Comparison of ENCODE assay signal across 21 cellular contexts in genomic region chr7:92643821-92644220, GRCh38. TPM values are rescaled to one million over a fixed set of nuclear protein-coding genes. Genes with fewer than 3 reads are reported as not detected.
DNase-seq lines count a peak whose midpoint lies in the region; ATAC-seq, FAIRE-seq and TF ChIP-seq lines count a peak whose summit lies in the region.
"Had no signal": no experiment of that assay in that cellular context is flagged by ENCODE, and none has a peak within 500 bp of the region (broad histone marks: within the 10 kb centered on the region; RNA-seq: fewer than 3 reads in every experiment).

No MANE protein-coding gene starts in this region.

- FAIRE-seq in urothelium cell line (lab: Jason Lieb, UNC), result no peak
- FAIRE-seq: HepG2 had no signal

- H3K27ac ChIP-seq in BLaER1, result peak overlapping the region; percentile 80
- peak overlapping the region; percentile 99 for H3K27ac ChIP-seq in DND-41 (ENCODE audit: low read length)
- peak overlapping the region; percentile 80 for H3K27ac ChIP-seq in hepatocyte
- H3K27ac ChIP-seq: right lobe of liver, thoracic aorta had no signal

- no peaks in the 10 kb centered on the region for H3K9me3 Mint-ChIP-seq in activated T-helper 2 cell treated with anti-CD3 and anti-CD28 coated beads, Interferon-gamma antibody, Interleukin-2, Interleukin-4, amounts not matched to agents 10 μg/mL and 5 μg/mL and 100 μg/mL, durations not matched to agents 14 hours and 24 hours and 36 hours

- H3K9me2 ChIP-seq in hepatocyte (replicated peaks; ENCODE audit: insufficient read depth), result no peaks in the 10 kb centered on the region

- peaks cover 73% of the 10 kb centered on the region for H3K36me3 Mint-ChIP-seq in activated T-helper 2 cell treated with anti-CD3 and anti-CD28 coated beads, Interferon-gamma antibody, Interleukin-2, Interleukin-4, amounts not matched to agents 10 μg/mL and 5 μg/mL and 100 μg/mL, durations not matched to agents 14 hours and 24 hours and 36 hours (ENCODE audit: low read depth)

- H3K27ac Mint-ChIP-seq in activated T-helper 2 cell treated with anti-CD3 and anti-CD28 coated beads, Interferon-gamma antibody, Interleukin-2, Interleukin-4, amounts not matched to agents 10 μg/mL and 5 μg/mL and 100 μg/mL, durations not matched to agents 14 hours and 24 hours and 36 hours, result peak overlapping the region; percentile 97

- no peak overlapping the region for H3K9ac ChIP-seq in BLaER1
- peak overlapping the region; percentile 64 for H3K9ac ChIP-seq in DND-41 (ENCODE audit: low read depth, low read length)

- no peak for ATAC-seq in DND-41 (ENCODE audit: insufficient read depth, low read depth)
- ATAC-seq in activated CD4-positive, CD25-positive, alpha-beta regulatory T cell treated with anti-CD3 and anti-CD28 coated beads, Interleukin-2, amount 50 U/mL, for 24 hours, result no peak
- no peak for ATAC-seq in HG02610 (IDR thresholded peaks at IDR 0.05; ENCODE audit: unreplicated experiment)
- ATAC-seq: left colon had no signal

- H3K4me1 Mint-ChIP-seq in activated T-helper 2 cell treated with anti-CD3 and anti-CD28 coated beads, Interferon-gamma antibody, Interleukin-2, Interleukin-4, amounts not matched to agents 10 μg/mL and 5 μg/mL and 100 μg/mL, durations not matched to agents 14 hours and 24 hours and 36 hours (ENCODE audit: low read depth), result peaks cover 95% of the 10 kb centered on the region

- H3K9me3 ChIP-seq in BLaER1, result no peaks in the 10 kb centered on the region
- H3K9me3 ChIP-seq in DND-41 (ENCODE audit: insufficient read depth, low read length, severe bottlenecking), result no peaks in the 10 kb centered on the region
- H3K9me3 ChIP-seq in hepatocyte (ENCODE audit: low read depth), result no peaks in the 10 kb centered on the region
- H3K9me3 ChIP-seq: right lobe of liver, thoracic aorta had no signal

- intact Hi-C loops in activated T-helper 2 cell treated with anti-CD3 and anti-CD28 coated beads, Interferon-gamma antibody, Interleukin-2, Interleukin-4, amounts not matched to agents 10 μg/mL and 5 μg/mL and 100 μg/mL, durations not matched to agents 14 hours and 24 hours and 36 hours (cut with micrococcal nuclease), result no loop called here

- H3K4me2 ChIP-seq in BLaER1 (peak overlapping the region; percentile 77), DND-41 (ENCODE audit: insufficient read depth, low read length) (0 out of 2 replicates have a peak overlapping the region, but pooled peaks have one; percentile 3), hepatocyte (no peak overlapping the region)

- 86% methylated on average over 2 of the region's 2 CpGs for WGBS in hepatocyte (ENCODE audit: low lambda C conversion rate, missing lambda C conversion rate)

- H4K20me1 ChIP-seq in BLaER1 (no peaks in the 10 kb centered on the region), DND-41 (ENCODE audit: insufficient read depth, low read length) (no peaks in the 10 kb centered on the region), hepatocyte (ENCODE audit: insufficient read depth, poor library complexity, severe bottlenecking) (no peaks in the 10 kb centered on the region)

- H2AFZ ChIP-seq in DND-41 (ENCODE audit: low read depth, low read length), result no peak overlapping the region
- H2AFZ ChIP-seq in hepatocyte, result no peak overlapping the region

- H3K79me2 ChIP-seq in DND-41 (ENCODE audit: insufficient read depth, low read length), result peaks cover 84% of the 10 kb centered on the region
- peaks cover 21% of the 10 kb centered on the region for H3K79me2 ChIP-seq in hepatocyte

- no peak overlapping the region for H3K4me3 Mint-ChIP-seq in activated T-helper 2 cell treated with anti-CD3 and anti-CD28 coated beads, Interferon-gamma antibody, Interleukin-2, Interleukin-4, amounts not matched to agents 10 μg/mL and 5 μg/mL and 100 μg/mL, durations not matched to agents 14 hours and 24 hours and 36 hours (ENCODE audit: low read depth)

- no peak overlapping the region for H3K4me3 ChIP-seq in BLaER1
- no peak overlapping the region for H3K4me3 ChIP-seq in DND-41 (ENCODE audit: low read depth in 1 of 2, low read length in 2 of 2)
- no peak overlapping the region for H3K4me3 ChIP-seq in hepatocyte
- H3K4me3 ChIP-seq: right lobe of liver, thoracic aorta had no signal

- H3K36me3 ChIP-seq in BLaER1, result peaks cover 5% of the 10 kb centered on the region; the same call in 1 of the 2 replicates
- H3K36me3 ChIP-seq in DND-41 (ENCODE audit: insufficient read depth, low read length), result peaks cover 56% of the 10 kb centered on the region
- no peaks in the 10 kb centered on the region for H3K36me3 ChIP-seq in hepatocyte (replicated peaks; ENCODE audit: insufficient read depth, low read depth)
- H3K36me3 ChIP-seq: right lobe of liver, thoracic aorta had no signal

- TF ChIP-seq CTCF in DND-41 (IDR thresholded peaks at IDR 0.05; ENCODE audit: borderline replicate concordance, extremely low read depth, low read length, poor library complexity, severe bottlenecking) (no peak), hepatocyte (IDR thresholded peaks at IDR 0.05; ENCODE audit: poor library complexity) (no peak)

- DNase-seq in DND-41 (no peak), hepatocyte (ENCODE audit: low spot score) (no peak), urothelium cell line (ENCODE audit: low spot score) (no peak)
- DNase-seq in activated T-helper 2 cell treated with anti-CD3 and anti-CD28 coated beads, Interferon-gamma antibody, Interleukin-2, Interleukin-4, amounts not matched to agents 10 μg/mL and 5 μg/mL and 100 μg/mL, durations not matched to agents 14 hours and 24 hours and 36 hours (ENCODE audit: low spot score), result no peak
- DNase-seq: activated CD8-positive, alpha-beta memory T cell treated with anti-CD3 and anti-CD28 coated beads for 24 hours; C1 segment of cervical spinal cord; DMS153; effector CD8-positive, alpha-beta T cell; left colon; NCI-H1930; NCI-H446; nucleus accumbens; right lobe of liver; SHP77 treated with DMSO at 0.1 percent for 48 hours; stimulated activated CD4-positive, alpha-beta T cell treated with anti-CD3 and anti-CD28 coated beads, Interleukin-2, amount 100 ng/mL, for 24 hours; T1000 had no signal

- no peaks in the 10 kb centered on the region for H3K27me3 Mint-ChIP-seq in activated T-helper 2 cell treated with anti-CD3 and anti-CD28 coated beads, Interferon-gamma antibody, Interleukin-2, Interleukin-4, amounts not matched to agents 10 μg/mL and 5 μg/mL and 100 μg/mL, durations not matched to agents 14 hours and 24 hours and 36 hours (ENCODE audit: low read depth)

- H3K27me3 ChIP-seq in BLaER1, result no peaks in the 10 kb centered on the region
- H3K27me3 ChIP-seq in DND-41 (ENCODE audit: insufficient read depth, low read length, poor library complexity), result no peaks in the 10 kb centered on the region
- H3K27me3 ChIP-seq in hepatocyte, result no peaks in the 10 kb centered on the region
- H3K27me3 ChIP-seq: right lobe of liver had no signal

- H3K4me1 ChIP-seq in BLaER1 (peaks cover 98% of the 10 kb centered on the region), DND-41 (ENCODE audit: insufficient read depth, low read length) (peaks cover 100% of the 10 kb centered on the region), hepatocyte (ENCODE audit: insufficient read depth) (peaks cover 23% of the 10 kb centered on the region)
- H3K4me1 ChIP-seq: right lobe of liver had no signal

RNA-seq across cellular contexts. Expression of gene FAM133B, which starts 53.6 kb away (rescaled TPM):
- total RNA-seq in activated T-helper 2 cell treated with anti-CD3 and anti-CD28 coated beads, Interferon-gamma antibody, Interleukin-2, Interleukin-4, amounts not matched to agents 10 μg/mL and 5 μg/mL and 100 μg/mL, durations not matched to agents 14 hours and 24 hours and 36 hours, result 39.0 and 39.4 TPM in 2 replicates
- 24.1 and 28.2 TPM in 2 replicates for total RNA-seq in hepatocyte
- 29.8 and 38.8 TPM in 2 replicates for polyA plus RNA-seq in hepatocyte
